In genomic region chr5:139110526-139111168, GRCh38 we compare ENCODE assay signal across 1 cellular context.
TF ChIP-seq lines count a peak whose summit lies in the region.

No MANE protein-coding gene starts in this region.

TF ChIP-seq in HepG2, 621 proteins besides CTCF, POLR2A, EP300 and RAD21 (continued from another document):
- TF ChIP-seq GATAD1 (CRISPR knock-in tag; IDR thresholded peaks at IDR 0.05), result no peak
- no peak for TF ChIP-seq ZFP91 (CRISPR knock-in tag; IDR thresholded peaks at IDR 0.05; ENCODE audit: borderline replicate concordance)
- TF ChIP-seq PAWR (CRISPR knock-in tag; IDR thresholded peaks at IDR 0.05; ENCODE audit: borderline replicate concordance), result no peak
- TF ChIP-seq ZNF639 (CRISPR knock-in tag; conservative IDR thresholded peaks at IDR 0.05), result no peak
- no peak for TF ChIP-seq NKX3-1 (CRISPR knock-in tag; IDR thresholded peaks at IDR 0.05)
- TF ChIP-seq SOX5 (CRISPR knock-in tag; IDR thresholded peaks at IDR 0.05; ENCODE audit: borderline replicate concordance), result no peak
